ENCODE assay signal across 8 cellular contexts in the genomic region with DNA sequence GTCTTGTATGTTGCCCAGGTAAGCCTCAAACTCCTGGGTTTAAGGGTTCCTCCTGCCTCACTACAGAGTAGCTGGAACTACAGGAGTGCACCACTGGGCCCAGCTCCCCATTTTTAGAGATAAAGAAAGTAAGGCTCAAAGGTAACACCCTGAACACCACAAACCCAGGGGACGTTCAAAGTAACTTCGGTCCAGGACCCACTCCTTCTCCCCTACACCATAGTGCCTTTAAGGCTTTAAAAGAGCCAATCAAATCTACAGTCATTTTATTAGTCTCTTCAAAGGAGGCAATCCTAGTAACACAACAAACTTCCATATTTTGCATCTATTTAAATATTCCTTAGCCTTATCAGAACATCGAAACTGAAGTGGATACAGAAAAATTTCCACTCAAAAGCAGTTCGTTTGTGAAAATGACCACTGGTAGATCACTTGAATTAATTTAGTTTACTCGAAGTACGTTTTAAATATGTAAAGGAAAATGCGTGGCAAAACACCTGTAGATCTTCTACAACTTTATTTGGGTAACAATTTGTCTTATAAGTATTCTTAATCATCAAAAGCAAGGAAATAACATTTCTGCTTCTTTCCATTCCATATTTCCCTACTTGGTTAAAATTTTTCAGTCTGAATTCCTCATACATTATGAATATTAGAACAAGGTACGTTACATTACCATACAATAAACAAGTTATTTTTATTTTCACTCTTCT. TPM values are rescaled to one million over a fixed set of nuclear protein-coding genes. Genes with fewer than 3 reads are reported as not detected.
A peak's percentile ranks its signal among the peaks of the same experiment; 100 is the strongest.
DNase-seq lines count a peak whose midpoint lies in the region; ATAC-seq and TF ChIP-seq lines count a peak whose summit lies in the region.

No MANE protein-coding gene starts in this region.

- WGBS in hepatocyte (ENCODE audit: low lambda C conversion rate, missing lambda C conversion rate) = 21% methylated on average over 8 of the region's 8 CpGs
- 31% methylated on average over 8 of the region's 8 CpGs for WGBS in smooth muscle cell (ENCODE audit: low lambda C conversion rate)

- peaks cover 49% of the 10 kb centered on the region for H3K4me1 Mint-ChIP-seq in activated CD8-positive, alpha-beta T cell treated with anti-CD3 and anti-CD28 coated beads, Interleukin-2, amount 10 ng/mL, durations not matched to agents 7 days and 5 days (ENCODE audit: low read depth)

- H3K36me3 ChIP-seq in ACC112 (ENCODE audit: insufficient read depth, low read length) = no peaks in the 10 kb centered on the region
- H3K36me3 ChIP-seq in H7 (replicated peaks; ENCODE audit: control insufficient read depth, insufficient read depth, low read length) = no peaks in the 10 kb centered on the region
- H3K36me3 ChIP-seq in hepatocyte (replicated peaks; ENCODE audit: insufficient read depth, low read depth) = no peaks in the 10 kb centered on the region
- H3K36me3 ChIP-seq in smooth muscle cell (ENCODE audit: low read depth) = no peaks in the 10 kb centered on the region

- no peaks in the 10 kb centered on the region for H3K9me3 ChIP-seq in hepatocyte (ENCODE audit: low read depth)
- no peaks in the 10 kb centered on the region for H3K9me3 ChIP-seq in smooth muscle cell (replicated peaks; ENCODE audit: low read depth)

- H3F3A ChIP-seq in smooth muscle cell (ENCODE audit: low read depth) = peaks cover 13% of the 10 kb centered on the region

- H3K79me2 ChIP-seq in ACC112 (ENCODE audit: control insufficient read depth, insufficient read depth, low read length, unreplicated experiment) (peaks cover 58% of the 10 kb centered on the region), hepatocyte (peaks cover 59% of the 10 kb centered on the region), smooth muscle cell (ENCODE audit: low read depth) (peaks cover 56% of the 10 kb centered on the region)

- H2AFZ ChIP-seq in ACC112 (ENCODE audit: low read length, unreplicated experiment) (peak overlapping the region; percentile 74), hepatocyte (peak overlapping the region; percentile 78), smooth muscle cell (ENCODE audit: low read depth) (no peak overlapping the region)

- no peaks in the 10 kb centered on the region for H3K27me3 ChIP-seq in ACC112 (ENCODE audit: insufficient read depth, low read length)
- no peaks in the 10 kb centered on the region for H3K27me3 ChIP-seq in H7 (ENCODE audit: control insufficient read depth, insufficient read depth, low read length)
- no peaks in the 10 kb centered on the region for H3K27me3 ChIP-seq in hepatocyte
- H3K27me3 ChIP-seq in smooth muscle cell (ENCODE audit: low read depth) = no peaks in the 10 kb centered on the region

- TF ChIP-seq CTCF in hepatocyte (IDR thresholded peaks at IDR 0.05; ENCODE audit: poor library complexity) (no peak), smooth muscle cell (IDR thresholded peaks at IDR 0.05; ENCODE audit: borderline replicate concordance, insufficient read depth, poor library complexity, severe bottlenecking) (no peak)

- H4K20me1 ChIP-seq in hepatocyte (ENCODE audit: insufficient read depth, poor library complexity, severe bottlenecking) (peaks cover 13% of the 10 kb centered on the region), smooth muscle cell (ENCODE audit: low read depth) (peaks cover 33% of the 10 kb centered on the region)

- H3K27ac ChIP-seq in ACC112 (ENCODE audit: low read depth, low read length) (peak overlapping the region; percentile 95), hepatocyte (peak overlapping the region; percentile 99), smooth muscle cell (ENCODE audit: low read depth) (peak overlapping the region; percentile 98)

- POLR2A ChIA-PET in activated CD8-positive, alpha-beta T cell treated with anti-CD3 and anti-CD28 coated beads, Interleukin-2, amount 10 ng/mL, durations not matched to agents 7 days and 5 days (lab: Charles Lee) = interaction anchor here (0.6 to 1.6 kb wide), 3 partner anchors 111 to 556 kb away, joined by 3 to 4 read pairs (median 4); partner anchors contain the start of gene NCK1

- H3K4me1 ChIP-seq in ACC112 (ENCODE audit: control insufficient read depth, insufficient read depth, low read length, unreplicated experiment) (peaks cover 24% of the 10 kb centered on the region), hepatocyte (ENCODE audit: insufficient read depth) (peaks cover 29% of the 10 kb centered on the region), smooth muscle cell (ENCODE audit: low read depth) (peaks cover 31% of the 10 kb centered on the region)

- peaks cover 15% of the 10 kb centered on the region for H3K36me3 Mint-ChIP-seq in activated CD8-positive, alpha-beta T cell treated with anti-CD3 and anti-CD28 coated beads, Interleukin-2, amount 10 ng/mL, durations not matched to agents 7 days and 5 days (ENCODE audit: low read depth)

- no peaks in the 10 kb centered on the region for H3K9me3 Mint-ChIP-seq in activated CD8-positive, alpha-beta T cell treated with anti-CD3 and anti-CD28 coated beads, Interleukin-2, amount 10 ng/mL, durations not matched to agents 7 days and 5 days (ENCODE audit: insufficient read depth)

- peak overlapping the region; percentile 88 for H3K4me3 ChIP-seq in ACC112 (ENCODE audit: low read depth, low read length)
- H3K4me3 ChIP-seq in H7 (ENCODE audit: insufficient read depth, low read depth, low read length) = peak overlapping the region; percentile 74; the same call in 1 of the 2 replicates
- peak overlapping the region; percentile 64 for H3K4me3 ChIP-seq in hepatocyte
- H3K4me3 ChIP-seq in smooth muscle cell = peak overlapping the region; percentile 95

- H3K4me3 Mint-ChIP-seq in activated CD8-positive, alpha-beta T cell treated with anti-CD3 and anti-CD28 coated beads, Interleukin-2, amount 10 ng/mL, durations not matched to agents 7 days and 5 days = peak overlapping the region; percentile 86

- ATAC-seq in activated CD8-positive, alpha-beta T cell treated with anti-CD3 and anti-CD28 coated beads, Interleukin-2, amount 10 ng/mL, durations not matched to agents 7 days and 5 days = no peak
- no peak for ATAC-seq in GM19395 (IDR thresholded peaks at IDR 0.05; ENCODE audit: unreplicated experiment)

- no peaks in the 10 kb centered on the region for H3K27me3 Mint-ChIP-seq in activated CD8-positive, alpha-beta T cell treated with anti-CD3 and anti-CD28 coated beads, Interleukin-2, amount 10 ng/mL, durations not matched to agents 7 days and 5 days (ENCODE audit: low read depth)

- H3K9ac ChIP-seq in smooth muscle cell (ENCODE audit: low read depth) = peak overlapping the region; percentile 95

- H3K9me2 ChIP-seq in hepatocyte (replicated peaks; ENCODE audit: insufficient read depth) = no peaks in the 10 kb centered on the region

- H3K27ac Mint-ChIP-seq in activated CD8-positive, alpha-beta T cell treated with anti-CD3 and anti-CD28 coated beads, Interleukin-2, amount 10 ng/mL, durations not matched to agents 7 days and 5 days = peak overlapping the region; percentile 92

- CTCF ChIA-PET in activated CD8-positive, alpha-beta T cell treated with anti-CD3 and anti-CD28 coated beads, Interleukin-2, amount 10 ng/mL, durations not matched to agents 7 days and 5 days (lab: Charles Lee) = interaction anchor here (0.6 to 2.1 kb wide), 4 partner anchors 251 to 364 kb away, joined by 3 to 9 read pairs (median 3); no protein-coding TSS in a partner anchor

- DNase-seq in H7 (no peak), hepatocyte (ENCODE audit: low spot score) (no peak), smooth muscle cell (lab: John Stamatoyannopoulos, UW; ENCODE audit: unreplicated experiment) (no peak), ecto neural progenitor cell (ENCODE audit: low spot score) (no peak)
- peak; percentile 35 for DNase-seq in activated CD8-positive, alpha-beta T cell treated with anti-CD3 and anti-CD28 coated beads, Interleukin-2, amount 10 ng/mL, durations not matched to agents 7 days and 5 days
- DNase-seq in stimulated activated naive CD4-positive, alpha-beta T cell treated with Interleukin-2 at 50 U/mL for 16 hours (lab: John Stamatoyannopoulos, UW) = no peak

- H3K4me2 ChIP-seq in hepatocyte = peak overlapping the region; percentile 82
- peak overlapping the region; percentile 95 for H3K4me2 ChIP-seq in smooth muscle cell

RNA-seq across cellular contexts. Expression of gene STAG1, which starts 1.8 kb away (rescaled TPM):
- 10.5 and 11.6 TPM in 2 replicates for total RNA-seq in H7 (2014; rRNA removed; shearing (Covaris generic))
- 10 to 100 TPM; 38.7 to 44.7 TPM for total RNA-seq in activated CD8-positive, alpha-beta T cell treated with anti-CD3 and anti-CD28 coated beads, Interleukin-2, amount 10 ng/mL, durations not matched to agents 7 days and 5 days
- total RNA-seq in hepatocyte = 37.0 and 41.1 TPM in 2 replicates
- polyA plus RNA-seq in hepatocyte = 12.4 and 16.6 TPM in 2 replicates
- total RNA-seq in smooth muscle cell = 29.5 and 38.6 TPM in 2 replicates
- 10.3 and 14.6 TPM in 2 replicates for polyA plus RNA-seq in smooth muscle cell
